ENCODE assay signal across 9 cellular contexts in the genomic region with DNA sequence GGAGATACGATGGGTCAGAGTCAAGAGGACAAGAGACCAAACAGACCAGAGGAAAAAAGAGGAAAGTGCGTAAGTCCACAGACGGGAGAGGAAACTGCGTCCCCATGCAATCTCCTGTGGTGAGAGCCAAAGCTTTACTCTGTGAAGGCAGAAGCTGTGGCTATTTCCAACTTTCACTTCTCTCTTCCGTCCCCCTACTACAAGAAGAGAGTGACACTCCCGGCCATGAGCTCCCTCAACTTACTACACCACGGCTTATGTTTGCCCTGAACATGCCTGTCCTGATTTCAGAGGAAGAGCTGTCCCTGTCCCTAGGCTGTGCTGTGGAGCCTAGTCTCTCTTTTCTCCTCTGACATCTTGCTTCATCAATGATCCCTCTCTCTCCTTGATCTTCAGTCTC. TPM values are rescaled to one million over a fixed set of nuclear protein-coding genes. Genes with fewer than 3 reads are reported as not detected.
DNase-seq lines count a peak whose midpoint lies in the region; ATAC-seq, FAIRE-seq and TF ChIP-seq lines count a peak whose summit lies in the region.
"Had no signal": no experiment of that assay in that cellular context is flagged by ENCODE, and none has a peak within 500 bp of the region (broad histone marks: within the 10 kb centered on the region; RNA-seq: fewer than 3 reads in every experiment).

No MANE protein-coding gene starts in this region.

- peak; percentile 62 for ATAC-seq in GM19463 (IDR thresholded peaks at IDR 0.05; ENCODE audit: unreplicated experiment)
- ATAC-seq in HG03159 (IDR thresholded peaks at IDR 0.05; ENCODE audit: unreplicated experiment) = peak; percentile 81

- no peak for TF ChIP-seq POLR2A in testis (IDR thresholded peaks at IDR 0.05)

- FAIRE-seq in bronchial epithelial cell (lab: Jason Lieb, UNC) = peak; percentile 32

- TF ChIP-seq CTCF in bronchial epithelial cell (IDR thresholded peaks at IDR 0.05; ENCODE audit: insufficient read depth, low read length, severe bottlenecking) = no peak
- no peak for TF ChIP-seq CTCF in testis (IDR thresholded peaks at IDR 0.05)

- intact Hi-C loops in testis (cut with DNase I; ENCODE audit: low total_unique reads) = no loop called here

- H3K9me3 ChIP-seq in testis = no peaks in the 10 kb centered on the region

- no peak overlapping the region for H3K4me3 ChIP-seq in bronchial epithelial cell (ENCODE audit: low read depth, low read length)
- no peak overlapping the region for H3K4me3 ChIP-seq in testis

- WGBS in testis, 2 donors = 71 to 89% methylated on average over 7 of the region's 7 CpGs

- no peak overlapping the region for H3K27ac ChIP-seq in testis

- no peaks in the 10 kb centered on the region for H3K4me1 ChIP-seq in testis

- no peaks in the 10 kb centered on the region for H3K27me3 ChIP-seq in bronchial epithelial cell (ENCODE audit: control insufficient read depth, insufficient read depth, low read length)
- no peaks in the 10 kb centered on the region for H3K27me3 ChIP-seq in testis

- DNase-seq in bronchial epithelial cell (ENCODE audit: low read depth) (no peak), testis (peak; percentile 30), inferior parietal cortex (ENCODE audit: extremely low spot score) (no peak), GOT3 (lab: John Stamatoyannopoulos, UW) (no peak)
- no peak for DNase-seq in effector CD8-positive, alpha-beta T cell (lab: John Stamatoyannopoulos, UW)
- DNase-seq: NCI-H774, WERI-Rb-1 had no signal

- no peaks in the 10 kb centered on the region for H3K36me3 ChIP-seq in bronchial epithelial cell (ENCODE audit: control insufficient read depth, insufficient read depth, low read length)
- H3K36me3 ChIP-seq in testis (ENCODE audit: low read depth, missing control alignments) = no peaks in the 10 kb centered on the region
- H3K36me3 ChIP-seq: WERI-Rb-1 had no signal

RNA-seq across cellular contexts. Expression of gene SSR1, which starts 11.5 kb away (rescaled TPM):
- total RNA-seq in bronchial epithelial cell (36.9 and 54.3 TPM in 2 replicates), testis (10 to 100 TPM; 42.7 to 62.5 TPM)
- 65.7 TPM for polyA plus RNA-seq in testis (ENCODE audit: insufficient read depth, low read depth, low replicate concordance)
